ENCODE assay signal across 22 cellular contexts in genomic region chrX:38332505-38332904, GRCh38. TPM values are rescaled to one million over a fixed set of nuclear protein-coding genes. Genes with fewer than 3 reads are reported as not detected.
DNase-seq lines count a peak whose midpoint lies in the region; ATAC-seq and TF ChIP-seq lines count a peak whose summit lies in the region.
"Had no signal": no experiment of that assay in that cellular context is flagged by ENCODE, and none has a peak within 500 bp of the region (broad histone marks: within the 10 kb centered on the region; RNA-seq: fewer than 3 reads in every experiment).

No MANE protein-coding gene starts in this region.

- intact Hi-C loops in esophagus muscularis mucosa (cut with DNase I): no loop called here

- no peaks in the 10 kb centered on the region for H3K36me3 ChIP-seq in esophagus muscularis mucosa
- H3K36me3 ChIP-seq: BE2C, neutrophil had no signal

- no peaks in the 10 kb centered on the region for H3K36me3 Mint-ChIP-seq in activated CD8-positive, alpha-beta memory T cell treated with anti-CD3 and anti-CD28 coated beads, Interleukin-2, amount 10 ng/mL, durations not matched to agents 7 days and 5 days

- H3K27ac ChIP-seq in esophagus muscularis mucosa (replicated peaks in 1 of 4): no peak overlapping the region
- H3K27ac ChIP-seq: neutrophil had no signal

- ATAC-seq in GM18867 (IDR thresholded peaks at IDR 0.05; ENCODE audit: unreplicated experiment): peak; percentile 72
- ATAC-seq in GM21423 (IDR thresholded peaks at IDR 0.05; ENCODE audit: unreplicated experiment): peak; percentile 58
- peak; percentile 86 for ATAC-seq in HG02885 (IDR thresholded peaks at IDR 0.05; ENCODE audit: poor library complexity, unreplicated experiment)
- ATAC-seq in HG03521 (IDR thresholded peaks at IDR 0.05; ENCODE audit: unreplicated experiment): peak; percentile 56
- no peak for ATAC-seq in activated CD8-positive, alpha-beta memory T cell treated with anti-CD3 and anti-CD28 coated beads, Interleukin-2, amount 10 ng/mL, durations not matched to agents 7 days and 5 days
- ATAC-seq: activated CD4-positive, CD25-positive, alpha-beta regulatory T cell treated with anti-CD3 and anti-CD28 coated beads, Interleukin-2, amount 50 U/mL, for 24 hours had no signal

- H3K4me3 Mint-ChIP-seq in activated CD8-positive, alpha-beta memory T cell treated with anti-CD3 and anti-CD28 coated beads, Interleukin-2, amount 10 ng/mL, durations not matched to agents 7 days and 5 days: no peak overlapping the region
- H3K4me3 Mint-ChIP-seq: central memory CD8-positive, alpha-beta T cell had no signal

- CTCF ChIA-PET in activated CD8-positive, alpha-beta memory T cell treated with anti-CD3 and anti-CD28 coated beads, Interleukin-2, amount 10 ng/mL, durations not matched to agents 7 days and 5 days (lab: Charles Lee): no interaction called here

- H3K9me3 ChIP-seq in esophagus muscularis mucosa: no peaks in the 10 kb centered on the region
- H3K9me3 ChIP-seq: BE2C, neutrophil had no signal

- no peak for TF ChIP-seq POLR2A in esophagus muscularis mucosa (IDR thresholded peaks at IDR 0.05; ENCODE audit: low read depth)

- H3K4me3 ChIP-seq in esophagus muscularis mucosa: no peak overlapping the region

- H3K9me3 Mint-ChIP-seq in activated CD8-positive, alpha-beta memory T cell treated with anti-CD3 and anti-CD28 coated beads, Interleukin-2, amount 10 ng/mL, durations not matched to agents 7 days and 5 days (ENCODE audit: low read depth): no peaks in the 10 kb centered on the region
- H3K9me3 Mint-ChIP-seq: central memory CD8-positive, alpha-beta T cell had no signal

- TF ChIP-seq CTCF in esophagus muscularis mucosa (IDR thresholded peaks at IDR 0.05): no peak

- H3K27me3 Mint-ChIP-seq in activated CD8-positive, alpha-beta memory T cell treated with anti-CD3 and anti-CD28 coated beads, Interleukin-2, amount 10 ng/mL, durations not matched to agents 7 days and 5 days: no peaks in the 10 kb centered on the region
- H3K27me3 Mint-ChIP-seq: central memory CD8-positive, alpha-beta T cell had no signal

- H3K27me3 ChIP-seq in esophagus muscularis mucosa: no peaks in the 10 kb centered on the region
- H3K27me3 ChIP-seq: BE2C, neutrophil had no signal

- TF ChIP-seq EP300 in esophagus muscularis mucosa (IDR thresholded peaks at IDR 0.05): no peak

- DNase-seq in NCI-H82 treated with DMSO at 0.1 percent for 48 hours (lab: John Stamatoyannopoulos, UW; ENCODE audit: unreplicated experiment): no peak
- DNase-seq in esophagus muscularis mucosa (ENCODE audit: extremely low spot score): no peak
- no peak for DNase-seq in activated CD8-positive, alpha-beta memory T cell treated with anti-CD3 and anti-CD28 coated beads, Interleukin-2, amount 10 ng/mL, durations not matched to agents 7 days and 5 days
- no peak for DNase-seq in activated T-cell treated with anti-CD3 and anti-CD28 coated beads, Interleukin-2, amount 50 U/mL, for 48 hours
- DNase-seq: BE2C; DMS153; NCI-H1694; NCI-H526; RPMI8226; stimulated activated naive CD4-positive, alpha-beta T cell had no signal

- H3K27ac Mint-ChIP-seq in activated CD8-positive, alpha-beta memory T cell treated with anti-CD3 and anti-CD28 coated beads, Interleukin-2, amount 10 ng/mL, durations not matched to agents 7 days and 5 days: no peak overlapping the region

- H3K4me1 Mint-ChIP-seq in activated CD8-positive, alpha-beta memory T cell treated with anti-CD3 and anti-CD28 coated beads, Interleukin-2, amount 10 ng/mL, durations not matched to agents 7 days and 5 days: peaks cover 20% of the 10 kb centered on the region

- H3K4me1 ChIP-seq in esophagus muscularis mucosa: peaks cover 0 to 5% (median 2%) of the 10 kb centered on the region in 4 donors
- H3K4me1 ChIP-seq: BE2C had no signal

RNA-seq across cellular contexts. Expression of gene RPGR, which starts 5.2 kb away (rescaled TPM):
- 10 to 100 TPM in 3 of 4 donors, 1 to 10 TPM in 1; 9.6 to 17.0 (median 11.9) TPM for total RNA-seq in esophagus muscularis mucosa
- total RNA-seq in activated CD8-positive, alpha-beta memory T cell treated with anti-CD3 and anti-CD28 coated beads, Interleukin-2, amount 10 ng/mL, durations not matched to agents 7 days and 5 days: 1 to 10 TPM; 4.2 to 6.1 TPM

RNA-seq across cellular contexts. Expression of gene OTC, which starts 19.9 kb away (rescaled TPM):
- under 1 TPM in 3 of 4 donors, not detected in 1; 0.23 to 0.42 (median 0.33) TPM for total RNA-seq in esophagus muscularis mucosa
- not detected for total RNA-seq in activated CD8-positive, alpha-beta memory T cell treated with anti-CD3 and anti-CD28 coated beads, Interleukin-2, amount 10 ng/mL, durations not matched to agents 7 days and 5 days
- total RNA-seq: glomerular endothelial cell; H4; LHCN-M2; mesenteric fat pad; T-helper 1 cell treated with Interleukin-12 subunit alpha and Interleukin-12 subunit beta and Interleukin-4 antibody, amounts not matched to agents 30 ng/mL and 1 ng/mL, for 36 hours had no signal
